Comparison of ENCODE assay signal across 31 cellular contexts in the genomic region with DNA sequence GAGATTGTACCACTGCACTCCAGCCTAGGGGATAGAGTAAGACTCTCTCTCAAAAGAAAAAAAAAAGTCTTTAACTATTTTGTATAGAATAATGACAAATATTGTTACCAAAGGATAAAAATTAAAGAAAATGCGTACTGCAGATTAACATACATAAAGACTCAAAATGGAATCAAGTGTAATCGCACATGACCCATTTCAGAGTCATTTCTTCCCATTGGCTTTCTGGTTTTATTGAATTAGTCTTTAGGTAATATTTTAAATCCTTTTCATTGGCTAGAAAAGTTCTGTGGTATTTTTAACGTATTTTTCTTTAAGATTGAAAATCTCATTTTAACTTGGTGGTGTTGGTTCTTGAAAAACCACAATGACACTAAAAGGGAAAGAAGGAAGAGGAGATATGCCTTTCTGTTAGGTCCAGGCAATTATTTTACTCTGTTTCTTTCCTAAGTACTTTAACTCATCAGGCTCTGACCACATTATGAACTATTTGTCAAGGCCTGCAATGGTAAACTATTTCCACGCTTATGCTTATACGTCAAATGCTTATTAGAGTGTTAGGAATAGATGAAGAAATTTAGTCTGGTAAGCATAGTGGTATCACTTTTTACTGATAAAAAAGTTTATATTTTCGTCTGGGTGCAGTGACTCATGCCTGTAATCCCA.
"Had no signal": no experiment of that assay in that cellular context is flagged by ENCODE, and none has a peak within 500 bp of the region (broad histone marks: within the 10 kb centered on the region; RNA-seq: fewer than 3 reads in every experiment).

No MANE protein-coding gene starts in this region.

- H3K4me1 ChIP-seq: ascending aorta, left lung, lower lobe of right lung, sigmoid colon, thyroid gland, upper lobe of right lung had no signal

- H3K4me3 Mint-ChIP-seq: activated naive CD8-positive, alpha-beta T cell; dendritic cell treated with granulocyte-macrophage colony-stimulating factor and Interleukin-4, amounts not matched to agents 40 ng/mL and 50 ng/mL, for 4 days; endodermal cell; nephron progenitor cell; stimulated activated naive B cell treated with anti-CD40 and anti-IgM and Interleukin-4, amounts not matched to agents 10 μg/mL and 1 μg/mL and 100 μg/mL, for 72 hours; T-helper 2 cell treated with Interferon-gamma antibody and Interleukin-4, amounts not matched to agents 5 μg/mL and 100 μg/mL, for 36 hours had no signal

- H3K36me3 Mint-ChIP-seq: activated naive CD8-positive, alpha-beta T cell had no signal

- FAIRE-seq: frontal cortex, islet of Langerhans had no signal

- H3K9me3 Mint-ChIP-seq: dendritic cell treated with granulocyte-macrophage colony-stimulating factor and Interleukin-4, amounts not matched to agents 40 ng/mL and 50 ng/mL, for 4 days; endodermal cell; nephron progenitor cell; stimulated activated naive B cell treated with anti-CD40 and anti-IgM and Interleukin-4, amounts not matched to agents 10 μg/mL and 1 μg/mL and 100 μg/mL, for 72 hours; T-helper 2 cell treated with Interferon-gamma antibody and Interleukin-4, amounts not matched to agents 5 μg/mL and 100 μg/mL, for 36 hours had no signal

- H3K27ac ChIP-seq: ascending aorta, brain microvascular endothelial cell, left lung, lower lobe of right lung, neutrophil, sigmoid colon, stomach, thyroid gland, upper lobe of right lung, WERI-Rb-1 had no signal

- H3K27ac Mint-ChIP-seq: activated naive CD8-positive, alpha-beta T cell; dendritic cell treated with granulocyte-macrophage colony-stimulating factor and Interleukin-4, amounts not matched to agents 40 ng/mL and 50 ng/mL, for 4 days; endodermal cell; nephron progenitor cell; stimulated activated naive B cell treated with anti-CD40 and anti-IgM and Interleukin-4, amounts not matched to agents 10 μg/mL and 1 μg/mL and 100 μg/mL, for 72 hours; T-helper 2 cell treated with Interferon-gamma antibody and Interleukin-4, amounts not matched to agents 5 μg/mL and 100 μg/mL, for 36 hours had no signal

- H3K4me3 ChIP-seq: ascending aorta, left lung, lower lobe of right lung, mucosa of descending colon, sigmoid colon, stomach, thyroid gland, upper lobe of right lung had no signal

- H3K27me3 Mint-ChIP-seq: activated naive CD8-positive, alpha-beta T cell; dendritic cell treated with granulocyte-macrophage colony-stimulating factor and Interleukin-4, amounts not matched to agents 40 ng/mL and 50 ng/mL, for 4 days; stimulated activated naive B cell treated with anti-CD40 and anti-IgM and Interleukin-4, amounts not matched to agents 10 μg/mL and 1 μg/mL and 100 μg/mL, for 72 hours had no signal

- H3K9me3 ChIP-seq: ascending aorta, left lung, lower lobe of right lung, mucosa of descending colon, neutrophil, sigmoid colon, stomach, thyroid gland, upper lobe of right lung had no signal

- H3K27me3 ChIP-seq: ascending aorta, brain microvascular endothelial cell, left lung, neutrophil, sigmoid colon, stomach, thyroid gland, upper lobe of right lung had no signal

- H3K36me3 ChIP-seq: ascending aorta, brain microvascular endothelial cell, left lung, lower lobe of right lung, neutrophil, sigmoid colon, stomach, thyroid gland, upper lobe of right lung, WERI-Rb-1 had no signal

- ATAC-seq: esophagus mucosa; left lung; lower lobe of right lung; stimulated activated naive B cell treated with anti-CD40 and anti-IgM and Interleukin-4, amounts not matched to agents 10 μg/mL and 1 μg/mL and 100 μg/mL, for 72 hours; upper lobe of right lung had no signal

- DNase-seq: activated CD4-positive, alpha-beta T cell treated with anti-CD3 and anti-CD28 coated beads for 48 hours; activated CD4-positive, alpha-beta T cell treated with anti-CD3 and anti-CD28 coated beads, Interleukin-2, amount 50 U/mL, for 48 hours; activated CD8-positive, alpha-beta memory T cell treated with anti-CD3 and anti-CD28 coated beads, Interleukin-2, amount 50 U/mL, for 4 hours; activated naive CD4-positive, alpha-beta T cell; activated T-cell treated with anti-CD3 and anti-CD28 coated beads, Interleukin-2, amount 50 U/mL, for 1 hour; brain microvascular endothelial cell; endodermal cell; left lung; lower lobe of right lung; mesendoderm; mucosa of descending colon; nephron progenitor cell; sigmoid colon; small intestine; stimulated activated CD4-positive, alpha-beta T cell treated with anti-CD3 and anti-CD28 coated beads, Interleukin-1b, Interleukin-23, amount 100 ng/mL, for 48 hours; stimulated activated CD4-positive, alpha-beta T cell treated with anti-CD3 and anti-CD28 coated beads, Interleukin-4, amount 100 ng/mL, for 4 hours; stimulated activated CD8-positive, alpha-beta memory T cell treated with anti-CD3 and anti-CD28 coated beads, Interleukin-4, amount 100 ng/mL, for 48 hours; stimulated activated naive B cell treated with anti-CD40 and anti-IgM and Interleukin-4, amounts not matched to agents 10 μg/mL and 1 μg/mL and 100 μg/mL, for 72 hours; stomach; T-helper 1 cell; thyroid gland; upper lobe of right lung; WERI-Rb-1 had no signal
